In the genomic region with DNA sequence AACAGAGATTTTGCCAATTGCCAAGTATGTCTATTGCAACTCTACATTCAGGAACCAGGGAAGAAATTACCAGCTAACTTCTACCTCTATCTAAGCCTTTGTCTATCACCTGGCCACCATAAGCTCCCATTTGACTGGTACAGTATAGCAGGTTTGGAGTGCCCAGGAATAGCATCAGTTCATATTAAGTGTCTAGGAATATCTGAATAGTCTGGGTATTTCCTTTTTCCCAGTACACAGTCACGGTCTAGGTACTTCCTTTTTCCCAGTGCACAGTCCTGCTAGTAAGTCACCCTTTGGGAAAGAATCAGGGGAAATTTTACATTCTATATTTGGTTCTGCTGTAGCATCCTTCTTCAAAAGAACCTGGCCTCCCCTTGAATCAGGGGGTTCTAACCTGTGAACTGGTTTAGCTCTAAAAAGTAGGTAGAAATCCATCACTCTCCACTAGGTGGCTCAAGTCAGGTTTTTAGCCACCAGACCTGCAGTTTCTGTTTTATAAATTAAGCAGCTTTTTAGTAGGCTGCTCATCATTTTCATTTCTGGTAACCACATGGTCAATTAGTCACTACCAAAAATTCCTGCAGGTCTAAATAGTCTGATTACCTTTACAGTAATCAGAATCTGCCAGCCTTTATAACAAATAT, we compare ENCODE assay signal across 8 cellular contexts. TPM values are rescaled to one million over a fixed set of nuclear protein-coding genes. Genes with fewer than 3 reads are reported as not detected.
A peak's percentile ranks its signal among the peaks of the same experiment; 100 is the strongest.
DNase-seq lines count a peak whose midpoint lies in the region; ATAC-seq, FAIRE-seq and TF ChIP-seq lines count a peak whose summit lies in the region.

No MANE protein-coding gene starts in this region.

- H3K9me3 Mint-ChIP-seq in central memory CD8-positive, alpha-beta T cell, result no peaks in the 10 kb centered on the region
- H3K9me3 Mint-ChIP-seq in progenitor cell of endocrine pancreas (ENCODE audit: low read depth), result peaks cover 1% of the 10 kb centered on the region

- no peak overlapping the region for H3K27ac Mint-ChIP-seq in central memory CD8-positive, alpha-beta T cell (ENCODE audit: low read depth)
- no peak overlapping the region for H3K27ac Mint-ChIP-seq in progenitor cell of endocrine pancreas

- no peak overlapping the region for H3K27ac ChIP-seq in C4-2B

- peak; percentile 76 for ATAC-seq in HG02571 (IDR thresholded peaks at IDR 0.05; ENCODE audit: unreplicated experiment)
- ATAC-seq in central memory CD8-positive, alpha-beta T cell (replicated peaks; ENCODE audit: extremely low read depth, poor library complexity, severe bottlenecking), result peak; percentile 32

- H3K36me3 Mint-ChIP-seq in central memory CD8-positive, alpha-beta T cell (ENCODE audit: insufficient read depth), result peaks cover 6% of the 10 kb centered on the region
- peaks cover under 1% of the 10 kb centered on the region for H3K36me3 Mint-ChIP-seq in progenitor cell of endocrine pancreas (ENCODE audit: insufficient read depth)

- H3K4me1 Mint-ChIP-seq in central memory CD8-positive, alpha-beta T cell, result no peaks in the 10 kb centered on the region
- peaks cover 17% of the 10 kb centered on the region for H3K4me1 Mint-ChIP-seq in progenitor cell of endocrine pancreas (ENCODE audit: low read depth)

- no peak for DNase-seq in GM12891 (ENCODE audit: insufficient read length, low spot score)
- peak; percentile 10 for DNase-seq in NCI-H1694 (lab: John Stamatoyannopoulos, UW)
- DNase-seq in central memory CD8-positive, alpha-beta T cell (ENCODE audit: low spot score in 2 of 2), result no peak
- no peak for DNase-seq in progenitor cell of endocrine pancreas (ENCODE audit: low spot score, unreplicated experiment)
- DNase-seq in Ammon's horn (ENCODE audit: low spot score), result no peak
- DNase-seq in activated T-cell treated with anti-CD3 and anti-CD28 coated beads for 4 hours, result no peak

- peak; percentile 63 for TF ChIP-seq CTCF in C4-2B (conservative IDR thresholded peaks at IDR 0.05)
- TF ChIP-seq CTCF in progenitor cell of endocrine pancreas (IDR thresholded peaks at IDR 0.05; ENCODE audit: unreplicated experiment), result peak; percentile 62

- TF ChIP-seq POLR2A in GM12891 (IDR thresholded peaks at IDR 0.05; ENCODE audit: low read depth, low read length), result no peak

- peak; percentile 62 for FAIRE-seq in GM12891 (lab: Jason Lieb, UNC)

- H3K27me3 Mint-ChIP-seq in central memory CD8-positive, alpha-beta T cell, result peaks cover 4% of the 10 kb centered on the region
- no peaks in the 10 kb centered on the region for H3K27me3 Mint-ChIP-seq in progenitor cell of endocrine pancreas

- no peak overlapping the region for H3K4me3 Mint-ChIP-seq in central memory CD8-positive, alpha-beta T cell
- H3K4me3 Mint-ChIP-seq in progenitor cell of endocrine pancreas (ENCODE audit: low read depth), result no peak overlapping the region

TF ChIP-seq in GM12891, 5 proteins besides CTCF, POLR2A, EP300 and RAD21:
- TF ChIP-seq POU2F2 (IDR thresholded peaks at IDR 0.05; ENCODE audit: low read depth, low read length), result no peak
- no peak for TF ChIP-seq POLR2AphosphoS5 (IDR thresholded peaks at IDR 0.05; ENCODE audit: low read depth, low read length)
- no peak for TF ChIP-seq SPI1 (IDR thresholded peaks at IDR 0.05; ENCODE audit: low read depth, low read length)
- no peak for TF ChIP-seq TAF1 (IDR thresholded peaks at IDR 0.05; ENCODE audit: low read depth, low read length)
- no peak for TF ChIP-seq PAX5 (IDR thresholded peaks at IDR 0.05; ENCODE audit: insufficient read depth, low read length, severe bottlenecking)

RNA-seq across cellular contexts. Expression of a gene that starts 49.3 kb away (rescaled TPM):
- polyA plus RNA-seq in GM12891 (2012; ENCODE audit: low read depth, missing spikeins), result 18.0 TPM
- 261 and 262 TPM in 2 replicates for total RNA-seq in progenitor cell of endocrine pancreas
